1 cellular context compared by ENCODE assay signal in the genomic region with DNA sequence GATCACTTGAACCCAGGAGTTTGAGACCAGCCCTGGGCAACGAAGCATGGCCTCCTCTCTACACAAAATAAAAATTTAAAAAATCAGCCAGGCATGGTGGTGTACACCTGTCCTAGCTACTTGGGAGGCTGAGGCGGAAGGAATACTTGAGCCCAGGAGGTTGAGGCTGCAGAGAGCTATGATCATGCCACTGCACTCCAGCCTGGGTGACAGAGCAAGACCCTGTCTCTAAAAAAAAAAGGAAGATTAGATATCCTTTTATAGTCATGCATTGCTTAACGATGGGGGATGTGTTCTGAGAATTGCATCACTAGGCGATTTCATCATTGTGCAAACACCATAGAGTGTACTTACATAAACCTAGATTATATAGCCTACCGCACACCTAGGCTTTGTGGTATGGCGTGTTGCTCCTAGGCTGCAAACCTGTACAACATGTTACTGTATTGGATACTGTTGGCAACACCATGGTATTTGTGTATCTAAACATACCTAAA.
TF ChIP-seq lines count a peak whose summit lies in the region.

No MANE protein-coding gene starts in this region.

TF ChIP-seq in HepG2, 621 proteins besides CTCF, POLR2A, EP300 and RAD21 (continued from another document and continues in another):
- TF ChIP-seq, protein P1, sequence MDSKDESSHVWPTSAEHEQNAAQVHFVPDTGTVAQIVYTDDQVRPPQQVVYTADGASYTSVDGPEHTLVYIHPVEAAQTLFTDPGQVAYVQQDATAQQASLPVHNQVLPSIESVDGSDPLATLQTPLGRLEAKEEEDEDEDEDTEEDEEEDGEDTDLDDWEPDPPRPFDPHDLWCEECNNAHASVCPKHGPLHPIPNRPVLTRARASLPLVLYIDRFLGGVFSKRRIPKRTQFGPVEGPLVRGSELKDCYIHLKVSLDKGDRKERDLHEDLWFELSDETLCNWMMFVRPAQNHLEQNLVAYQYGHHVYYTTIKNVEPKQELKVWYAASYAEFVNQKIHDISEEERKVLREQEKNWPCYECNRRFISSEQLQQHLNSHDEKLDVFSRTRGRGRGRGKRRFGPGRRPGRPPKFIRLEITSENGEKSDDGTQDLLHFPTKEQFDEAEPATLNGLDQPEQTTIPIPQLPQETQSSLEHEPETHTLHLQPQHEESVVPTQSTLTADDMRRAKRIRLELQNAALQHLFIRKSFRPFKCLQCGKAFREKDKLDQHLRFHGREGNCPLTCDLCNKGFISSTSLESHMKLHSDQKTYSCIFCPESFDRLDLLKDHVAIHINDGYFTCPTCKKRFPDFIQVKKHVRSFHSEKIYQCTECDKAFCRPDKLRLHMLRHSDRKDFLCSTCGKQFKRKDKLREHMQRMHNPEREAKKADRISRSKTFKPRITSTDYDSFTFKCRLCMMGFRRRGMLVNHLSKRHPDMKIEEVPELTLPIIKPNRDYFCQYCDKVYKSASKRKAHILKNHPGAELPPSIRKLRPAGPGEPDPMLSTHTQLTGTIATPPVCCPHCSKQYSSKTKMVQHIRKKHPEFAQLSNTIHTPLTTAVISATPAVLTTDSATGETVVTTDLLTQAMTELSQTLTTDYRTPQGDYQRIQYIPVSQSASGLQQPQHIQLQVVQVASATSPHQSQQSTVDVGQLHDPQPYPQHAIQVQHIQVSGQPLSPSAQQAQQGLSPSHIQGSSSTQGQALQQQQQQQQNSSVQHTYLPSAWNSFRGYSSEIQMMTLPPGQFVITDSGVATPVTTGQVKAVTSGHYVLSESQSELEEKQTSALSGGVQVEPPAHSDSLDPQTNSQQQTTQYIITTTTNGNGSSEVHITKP (CRISPR knock-in tag; IDR thresholded peaks at IDR 0.05; ENCODE audit: low read depth): peak; percentile 30; the same call in 1 of the 2 replicates
- no peak for TF ChIP-seq ASH2L (IDR thresholded peaks at IDR 0.05; ENCODE audit: insufficient read length, low read depth, low read length)
- TF ChIP-seq MEIS1 (CRISPR knock-in tag; IDR thresholded peaks at IDR 0.05; ENCODE audit: borderline replicate concordance): peak; percentile 70; the same call in 1 of the 2 replicates
- peak; percentile 75; the same call in 1 of the 2 replicates for TF ChIP-seq HHEX (CRISPR knock-in tag; IDR thresholded peaks at IDR 0.05)
- TF ChIP-seq ZNF317 (CRISPR knock-in tag; IDR thresholded peaks at IDR 0.05): peak; percentile 60; the same call in 1 of the 2 replicates
- TF ChIP-seq EEA1 (CRISPR knock-in tag; IDR thresholded peaks at IDR 0.05; ENCODE audit: borderline replicate concordance): no peak
- TF ChIP-seq GATA4 (IDR thresholded peaks at IDR 0.05; ENCODE audit: borderline replicate concordance, low read depth): no peak
- no peak for TF ChIP-seq ZNF629 (CRISPR knock-in tag; conservative IDR thresholded peaks at IDR 0.05)
- 0 out of 2 replicates have a peak, but pooled peaks have one; percentile 51 for TF ChIP-seq ZBTB21 (CRISPR knock-in tag; IDR thresholded peaks at IDR 0.05)
- peak; percentile 55; the same call in 1 of the 2 replicates for TF ChIP-seq ZNF124 (CRISPR knock-in tag; IDR thresholded peaks at IDR 0.05)
- TF ChIP-seq HMG20A (CRISPR knock-in tag; IDR thresholded peaks at IDR 0.05; ENCODE audit: borderline replicate concordance): peak; percentile 90
- peak; percentile 91 for TF ChIP-seq RXRB (CRISPR knock-in tag; IDR thresholded peaks at IDR 0.05; ENCODE audit: borderline replicate concordance)
- peak; percentile 62 for TF ChIP-seq CREB1 (IDR thresholded peaks at IDR 0.05)
- peak; percentile 79 for TF ChIP-seq CREB1 (CRISPR knock-in tag; IDR thresholded peaks at IDR 0.05)
- peak; percentile 71; the same call in 1 of the 2 replicates for TF ChIP-seq ZNF747 (CRISPR knock-in tag; IDR thresholded peaks at IDR 0.05; ENCODE audit: borderline replicate concordance)
- TF ChIP-seq ZFP1 (CRISPR knock-in tag; IDR thresholded peaks at IDR 0.05): peak; percentile 67; the same call in 1 of the 2 replicates
- TF ChIP-seq, protein P2, sequence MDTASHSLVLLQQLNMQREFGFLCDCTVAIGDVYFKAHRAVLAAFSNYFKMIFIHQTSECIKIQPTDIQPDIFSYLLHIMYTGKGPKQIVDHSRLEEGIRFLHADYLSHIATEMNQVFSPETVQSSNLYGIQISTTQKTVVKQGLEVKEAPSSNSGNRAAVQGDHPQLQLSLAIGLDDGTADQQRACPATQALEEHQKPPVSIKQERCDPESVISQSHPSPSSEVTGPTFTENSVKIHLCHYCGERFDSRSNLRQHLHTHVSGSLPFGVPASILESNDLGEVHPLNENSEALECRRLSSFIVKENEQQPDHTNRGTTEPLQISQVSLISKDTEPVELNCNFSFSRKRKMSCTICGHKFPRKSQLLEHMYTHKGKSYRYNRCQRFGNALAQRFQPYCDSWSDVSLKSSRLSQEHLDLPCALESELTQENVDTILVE (CRISPR knock-in tag; IDR thresholded peaks at IDR 0.05): peak; percentile 96
- no peak for TF ChIP-seq DR1 (CRISPR knock-in tag; IDR thresholded peaks at IDR 0.05)
- TF ChIP-seq, protein P3, sequence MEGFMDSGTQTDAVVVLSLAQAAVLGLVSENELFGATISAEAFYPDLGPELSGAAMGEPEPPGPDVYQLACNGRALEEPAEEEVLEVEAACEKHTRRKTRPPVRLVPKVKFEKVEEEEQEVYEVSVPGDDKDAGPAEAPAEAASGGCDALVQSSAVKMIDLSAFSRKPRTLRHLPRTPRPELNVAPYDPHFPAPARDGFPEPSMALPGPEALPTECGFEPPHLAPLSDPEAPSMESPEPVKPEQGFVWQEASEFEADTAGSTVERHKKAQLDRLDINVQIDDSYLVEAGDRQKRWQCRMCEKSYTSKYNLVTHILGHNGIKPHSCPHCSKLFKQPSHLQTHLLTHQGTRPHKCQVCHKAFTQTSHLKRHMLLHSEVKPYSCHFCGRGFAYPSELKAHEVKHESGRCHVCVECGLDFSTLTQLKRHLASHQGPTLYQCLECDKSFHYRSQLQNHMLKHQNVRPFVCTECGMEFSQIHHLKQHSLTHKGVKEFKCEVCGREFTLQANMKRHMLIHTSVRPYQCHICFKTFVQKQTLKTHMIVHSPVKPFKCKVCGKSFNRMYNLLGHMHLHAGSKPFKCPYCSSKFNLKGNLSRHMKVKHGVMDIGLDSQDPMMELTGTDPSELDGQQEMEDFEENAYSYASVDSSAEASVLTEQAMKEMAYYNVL (CRISPR knock-in tag; IDR thresholded peaks at IDR 0.05; ENCODE audit: borderline replicate concordance): peak; percentile 54; the same call in 1 of the 2 replicates
- peak; percentile 83 for TF ChIP-seq SOX13 (IDR thresholded peaks at IDR 0.05)
- TF ChIP-seq SOX13 (CRISPR knock-in tag; conservative IDR thresholded peaks at IDR 0.05 in 1 of 2, IDR thresholded peaks at IDR 0.05 in 1 of 2): peak in 1 of 2 experiments; percentile 91; a peak in 2 of 4 replicates
- no peak for TF ChIP-seq ARHGAP35 (CRISPR knock-in tag; IDR thresholded peaks at IDR 0.05; ENCODE audit: borderline replicate concordance)
- TF ChIP-seq NFIC (IDR thresholded peaks at IDR 0.05; ENCODE audit: low read length): peak; percentile 79
- TF ChIP-seq MEF2D (CRISPR knock-in tag; IDR thresholded peaks at IDR 0.05): 0 out of 2 replicates have a peak, but pooled peaks have one; percentile 48
- peak; percentile 92 for TF ChIP-seq HMG20B (CRISPR knock-in tag; conservative IDR thresholded peaks at IDR 0.05)
- TF ChIP-seq, protein P4, sequence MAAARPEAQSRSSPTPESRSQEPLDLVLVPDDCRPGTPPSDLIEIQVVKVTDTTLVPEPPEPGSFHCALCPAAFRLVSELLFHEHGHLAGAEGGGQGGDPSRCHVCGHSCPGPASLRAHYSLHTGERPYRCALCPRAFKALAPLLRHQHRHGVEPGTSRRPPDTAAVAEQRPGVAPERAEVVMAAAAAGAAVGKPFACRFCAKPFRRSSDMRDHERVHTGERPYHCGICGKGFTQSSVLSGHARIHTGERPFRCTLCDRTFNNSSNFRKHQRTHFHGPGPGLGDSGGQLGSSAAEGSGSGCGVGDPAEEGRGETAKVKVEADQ (CRISPR knock-in tag; IDR thresholded peaks at IDR 0.05; ENCODE audit: borderline replicate concordance): peak; percentile 78; the same call in 1 of the 2 replicates
- peak; percentile 81; the same call in 1 of the 2 replicates for TF ChIP-seq KLF11 (CRISPR knock-in tag; IDR thresholded peaks at IDR 0.05)
- TF ChIP-seq, protein P5, sequence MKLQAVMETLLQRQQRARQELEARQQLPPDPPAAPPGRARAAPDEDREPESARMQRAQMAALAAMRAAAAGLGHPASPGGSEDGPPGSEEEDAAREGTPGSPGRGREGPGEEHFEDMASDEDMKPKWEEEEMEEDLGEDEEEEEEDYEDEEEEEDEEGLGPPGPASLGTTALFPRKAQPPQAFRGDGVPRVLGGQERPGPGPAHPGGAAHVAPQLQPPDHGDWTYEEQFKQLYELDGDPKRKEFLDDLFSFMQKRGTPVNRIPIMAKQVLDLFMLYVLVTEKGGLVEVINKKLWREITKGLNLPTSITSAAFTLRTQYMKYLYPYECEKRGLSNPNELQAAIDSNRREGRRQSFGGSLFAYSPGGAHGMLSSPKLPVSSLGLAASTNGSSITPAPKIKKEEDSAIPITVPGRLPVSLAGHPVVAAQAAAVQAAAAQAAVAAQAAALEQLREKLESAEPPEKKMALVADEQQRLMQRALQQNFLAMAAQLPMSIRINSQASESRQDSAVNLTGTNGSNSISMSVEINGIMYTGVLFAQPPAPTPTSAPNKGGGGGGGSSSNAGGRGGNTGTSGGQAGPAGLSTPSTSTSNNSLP (IDR thresholded peaks at IDR 0.05; ENCODE audit: low read depth, low read length): peak; percentile 98
- peak; percentile 72 for TF ChIP-seq NR2F6 (IDR thresholded peaks at IDR 0.05)
- TF ChIP-seq NR2F6 (CRISPR knock-in tag; IDR thresholded peaks at IDR 0.05): peak; percentile 85
- TF ChIP-seq ISL2 (CRISPR knock-in tag; IDR thresholded peaks at IDR 0.05): peak; percentile 92
- TF ChIP-seq, protein P6, sequence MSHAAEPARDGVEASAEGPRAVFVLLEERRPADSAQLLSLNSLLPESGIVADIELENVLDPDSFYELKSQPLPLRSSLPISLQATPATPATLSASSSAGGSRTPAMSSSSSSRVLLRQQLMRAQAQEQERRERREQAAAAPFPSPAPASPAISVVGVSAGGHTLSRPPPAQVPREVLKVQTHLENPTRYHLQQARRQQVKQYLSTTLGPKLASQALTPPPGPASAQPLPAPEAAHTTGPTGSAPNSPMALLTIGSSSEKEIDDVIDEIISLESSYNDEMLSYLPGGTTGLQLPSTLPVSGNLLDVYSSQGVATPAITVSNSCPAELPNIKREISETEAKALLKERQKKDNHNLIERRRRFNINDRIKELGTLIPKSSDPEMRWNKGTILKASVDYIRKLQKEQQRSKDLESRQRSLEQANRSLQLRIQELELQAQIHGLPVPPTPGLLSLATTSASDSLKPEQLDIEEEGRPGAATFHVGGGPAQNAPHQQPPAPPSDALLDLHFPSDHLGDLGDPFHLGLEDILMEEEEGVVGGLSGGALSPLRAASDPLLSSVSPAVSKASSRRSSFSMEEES (CRISPR knock-in tag; IDR thresholded peaks at IDR 0.05): peak; percentile 58; the same call in 1 of the 2 replicates
- 0 out of 2 replicates have a peak, but pooled peaks have one; percentile 47 for TF ChIP-seq ZNF724P (CRISPR knock-in tag; IDR thresholded peaks at IDR 0.05; ENCODE audit: borderline replicate concordance)
- TF ChIP-seq ZNF709 (CRISPR knock-in tag; IDR thresholded peaks at IDR 0.05): no peak
- TF ChIP-seq ZNF883 (CRISPR knock-in tag; IDR thresholded peaks at IDR 0.05; ENCODE audit: not compliant biosample characterization): no peak
- TF ChIP-seq ZNF605 (CRISPR knock-in tag; IDR thresholded peaks at IDR 0.05): 0 out of 2 replicates have a peak, but pooled peaks have one; percentile 55
- TF ChIP-seq ERF (CRISPR knock-in tag; IDR thresholded peaks at IDR 0.05): peak; percentile 87; the same call in 1 of the 2 replicates
- TF ChIP-seq, protein P7, sequence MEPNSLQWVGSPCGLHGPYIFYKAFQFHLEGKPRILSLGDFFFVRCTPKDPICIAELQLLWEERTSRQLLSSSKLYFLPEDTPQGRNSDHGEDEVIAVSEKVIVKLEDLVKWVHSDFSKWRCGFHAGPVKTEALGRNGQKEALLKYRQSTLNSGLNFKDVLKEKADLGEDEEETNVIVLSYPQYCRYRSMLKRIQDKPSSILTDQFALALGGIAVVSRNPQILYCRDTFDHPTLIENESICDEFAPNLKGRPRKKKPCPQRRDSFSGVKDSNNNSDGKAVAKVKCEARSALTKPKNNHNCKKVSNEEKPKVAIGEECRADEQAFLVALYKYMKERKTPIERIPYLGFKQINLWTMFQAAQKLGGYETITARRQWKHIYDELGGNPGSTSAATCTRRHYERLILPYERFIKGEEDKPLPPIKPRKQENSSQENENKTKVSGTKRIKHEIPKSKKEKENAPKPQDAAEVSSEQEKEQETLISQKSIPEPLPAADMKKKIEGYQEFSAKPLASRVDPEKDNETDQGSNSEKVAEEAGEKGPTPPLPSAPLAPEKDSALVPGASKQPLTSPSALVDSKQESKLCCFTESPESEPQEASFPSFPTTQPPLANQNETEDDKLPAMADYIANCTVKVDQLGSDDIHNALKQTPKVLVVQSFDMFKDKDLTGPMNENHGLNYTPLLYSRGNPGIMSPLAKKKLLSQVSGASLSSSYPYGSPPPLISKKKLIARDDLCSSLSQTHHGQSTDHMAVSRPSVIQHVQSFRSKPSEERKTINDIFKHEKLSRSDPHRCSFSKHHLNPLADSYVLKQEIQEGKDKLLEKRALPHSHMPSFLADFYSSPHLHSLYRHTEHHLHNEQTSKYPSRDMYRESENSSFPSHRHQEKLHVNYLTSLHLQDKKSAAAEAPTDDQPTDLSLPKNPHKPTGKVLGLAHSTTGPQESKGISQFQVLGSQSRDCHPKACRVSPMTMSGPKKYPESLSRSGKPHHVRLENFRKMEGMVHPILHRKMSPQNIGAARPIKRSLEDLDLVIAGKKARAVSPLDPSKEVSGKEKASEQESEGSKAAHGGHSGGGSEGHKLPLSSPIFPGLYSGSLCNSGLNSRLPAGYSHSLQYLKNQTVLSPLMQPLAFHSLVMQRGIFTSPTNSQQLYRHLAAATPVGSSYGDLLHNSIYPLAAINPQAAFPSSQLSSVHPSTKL (CRISPR knock-in tag; IDR thresholded peaks at IDR 0.05): peak; percentile 96
- TF ChIP-seq MIXL1 (CRISPR knock-in tag; IDR thresholded peaks at IDR 0.05): peak; percentile 85
- TF ChIP-seq, protein P8, sequence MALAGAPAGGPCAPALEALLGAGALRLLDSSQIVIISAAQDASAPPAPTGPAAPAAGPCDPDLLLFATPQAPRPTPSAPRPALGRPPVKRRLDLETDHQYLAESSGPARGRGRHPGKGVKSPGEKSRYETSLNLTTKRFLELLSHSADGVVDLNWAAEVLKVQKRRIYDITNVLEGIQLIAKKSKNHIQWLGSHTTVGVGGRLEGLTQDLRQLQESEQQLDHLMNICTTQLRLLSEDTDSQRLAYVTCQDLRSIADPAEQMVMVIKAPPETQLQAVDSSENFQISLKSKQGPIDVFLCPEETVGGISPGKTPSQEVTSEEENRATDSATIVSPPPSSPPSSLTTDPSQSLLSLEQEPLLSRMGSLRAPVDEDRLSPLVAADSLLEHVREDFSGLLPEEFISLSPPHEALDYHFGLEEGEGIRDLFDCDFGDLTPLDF (CRISPR knock-in tag; IDR thresholded peaks at IDR 0.05): no peak
- no peak for TF ChIP-seq MAZ (IDR thresholded peaks at IDR 0.05; ENCODE audit: borderline replicate concordance, low read depth, low read length)
- 0 out of 2 replicates have a peak, but pooled peaks have one; percentile 21 for TF ChIP-seq MAZ (CRISPR knock-in tag; IDR thresholded peaks at IDR 0.05; ENCODE audit: low read depth)
- peak; percentile 33; the same call in 1 of the 2 replicates for TF ChIP-seq ZNF274 (CRISPR knock-in tag; IDR thresholded peaks at IDR 0.05)
